ENCODE assay signal across 9 cellular contexts in genomic region chr4:39458161-39458504, GRCh38. TPM values are rescaled to one million over a fixed set of nuclear protein-coding genes. Genes with fewer than 3 reads are reported as not detected.
DNase-seq lines count a peak whose midpoint lies in the region; ATAC-seq, FAIRE-seq and TF ChIP-seq lines count a peak whose summit lies in the region.
"Not testable (repeated sequence)": the region's sequence is repeated elsewhere in the genome, so short reads cannot be mapped to it uniquely, and the experiment has no call there.
"Had no signal": no experiment of that assay in that cellular context is flagged by ENCODE, and none has a peak within 500 bp of the region (broad histone marks: within the 10 kb centered on the region; RNA-seq: fewer than 3 reads in every experiment).

No MANE protein-coding gene starts in this region.

- peak overlapping the region; percentile 65 for H2AFZ ChIP-seq in K562 (ENCODE audit: low read depth, low read length)

- not testable (repeated sequence) for TF ChIP-seq EP300 in K562 (IDR thresholded peaks at IDR 0.05; ENCODE audit: low read length)

- FAIRE-seq in K562 (lab: Jason Lieb, UNC): not testable (repeated sequence)

- TF ChIP-seq CTCF in GM12875 (IDR thresholded peaks at IDR 0.05; ENCODE audit: borderline replicate concordance, insufficient read depth, low read depth, low read length); WERI-Rb-1 (IDR thresholded peaks at IDR 0.05; ENCODE audit: low read depth, low read length); K562 (IDR thresholded peaks at IDR 0.05 in 2 of 3, conservative IDR thresholded peaks at IDR 0.05 in 1 of 3; ENCODE audit: insufficient read depth in 2 of 3, low read depth in 1 of 3, low read length in 3 of 3); fibroblast of mammary gland (conservative IDR thresholded peaks at IDR 0.05; ENCODE audit: control insufficient read depth, insufficient read depth, low read depth, low read length); lower leg skin (IDR thresholded peaks at IDR 0.05); progenitor cell of endocrine pancreas (IDR thresholded peaks at IDR 0.05; ENCODE audit: unreplicated experiment); upper lobe of right lung (IDR thresholded peaks at IDR 0.05): not testable (repeated sequence)

- peak; percentile 14 for ATAC-seq in K562
- not testable (repeated sequence) for ATAC-seq in upper lobe of right lung

- H3K27me3 Mint-ChIP-seq in progenitor cell of endocrine pancreas: not testable (repeated sequence)

- POLR2A ChIA-PET in K562 (lab: Yijun Ruan, JAX): interaction anchor here (0.6 to 2.5 kb wide), 20 partner anchors 11 to 929 kb away, joined by 3 to 20 read pairs (median 3); partner anchors contain the start of genes RFC1, SMIM14, UBE2K and UGDH

- DNase-seq in WERI-Rb-1; K562 (ENCODE audit: extremely low read depth in 1 of 4, low spot score in 3 of 4); fibroblast of mammary gland (ENCODE audit: low read depth); lower leg skin (ENCODE audit: low spot score in 2 of 2); progenitor cell of endocrine pancreas (ENCODE audit: low spot score, unreplicated experiment); upper lobe of right lung: not testable (repeated sequence)

- peak overlapping the region; percentile 96 for H3K4me2 ChIP-seq in K562 (ENCODE audit: insufficient read depth, low read length)

- H3K36me3 Mint-ChIP-seq in progenitor cell of endocrine pancreas (ENCODE audit: insufficient read depth): peaks cover 32% of the 10 kb centered on the region

- peaks cover 26% of the 10 kb centered on the region for H3K4me1 Mint-ChIP-seq in progenitor cell of endocrine pancreas (ENCODE audit: low read depth)

- H4K20me1 ChIP-seq in K562 (replicated peaks; ENCODE audit: control insufficient read depth, insufficient read depth, low read length): peaks cover 24% of the 10 kb centered on the region; the same call in 1 of the 2 replicates

- H3K36me3 ChIP-seq in HUES6 (ENCODE audit: control insufficient read depth, insufficient read depth, low read length) (peaks cover 64% of the 10 kb centered on the region), WERI-Rb-1 (peaks cover 65% of the 10 kb centered on the region), K562 (ENCODE audit: control insufficient read depth, insufficient read depth, low read length) (peaks cover 76% of the 10 kb centered on the region), upper lobe of right lung (peaks cover 64% of the 10 kb centered on the region)

- H3K9me3 Mint-ChIP-seq in progenitor cell of endocrine pancreas (ENCODE audit: low read depth): not testable (repeated sequence)

- not testable (repeated sequence) for TF ChIP-seq RAD21 in K562 (CRISPR knock-in tag; conservative IDR thresholded peaks at IDR 0.05 in 1 of 2, IDR thresholded peaks at IDR 0.05 in 1 of 2)

- under 1% methylated on average over 13 of the region's 13 CpGs for WGBS in K562 (ENCODE audit: insufficient coverage, low coverage, missing lambda C conversion rate)
- WGBS in lower leg skin, 2 donors: 0 to 1% methylated on average over 13 of the region's 13 CpGs

- TF ChIP-seq POLR2A in K562 (conservative IDR thresholded peaks at IDR 0.05); lower leg skin (IDR thresholded peaks at IDR 0.05): not testable (repeated sequence)

- not testable (repeated sequence) for H3K9me1 ChIP-seq in K562 (ENCODE audit: control insufficient read depth, insufficient read depth, low read length)

- not testable (repeated sequence) for BruUV-seq in K562 (replicated peaks; lab: Mats Ljungman, UMichigan)

- peak overlapping the region; percentile 91 for H3K4me3 ChIP-seq in GM12875 (ENCODE audit: low read depth, low read length)
- peak overlapping the region; percentile 83 for H3K4me3 ChIP-seq in HUES6 (ENCODE audit: low read depth, low read length)
- H3K4me3 ChIP-seq in WERI-Rb-1 (ENCODE audit: low read depth, low read length): peak overlapping the region; percentile 99
- H3K4me3 ChIP-seq in K562: peak overlapping the region; percentile 82
- peak overlapping the region; percentile 82 for H3K4me3 ChIP-seq in fibroblast of mammary gland (ENCODE audit: control insufficient read depth, low read depth, low read length)
- H3K4me3 ChIP-seq in lower leg skin (ENCODE audit: low read depth, poor library complexity, severe bottlenecking): peak overlapping the region; percentile 97
- peak overlapping the region; percentile 81 for H3K4me3 ChIP-seq in upper lobe of right lung

- peak overlapping the region; percentile 100 for H3K27ac Mint-ChIP-seq in progenitor cell of endocrine pancreas

- in situ Hi-C loops in K562 (cut with MboI): not testable (repeated sequence)

- intact Hi-C loops in K562 (cut with micrococcal nuclease): loop anchor here (10.0 kb wide), 1 partner anchor 563 kb away; no protein-coding TSS in a partner anchor
- intact Hi-C loops in lower leg skin (cut with DNase I; ENCODE audit: low total_unique reads); upper lobe of right lung (cut with DNase I): not testable (repeated sequence)

- peak overlapping the region; percentile 91 for H3K27ac ChIP-seq in HUES6 (ENCODE audit: low read depth, low read length)
- peak overlapping the region; percentile 89 for H3K27ac ChIP-seq in WERI-Rb-1
- H3K27ac ChIP-seq in K562 (ENCODE audit: extremely low read depth, low read depth, low read length): peak overlapping the region; percentile 93
- H3K27ac ChIP-seq in upper lobe of right lung: peak overlapping the region; percentile 97

- H3K9me3 ChIP-seq in HUES6 (ENCODE audit: control insufficient read depth, insufficient read depth, low read depth, low read length); WERI-Rb-1 (ENCODE audit: severe bottlenecking); K562 (replicated peaks; ENCODE audit: control insufficient read depth, insufficient read depth, low read depth, low read length); upper lobe of right lung: not testable (repeated sequence)

- peaks cover 75% of the 10 kb centered on the region for H3K79me2 ChIP-seq in K562 (ENCODE audit: control insufficient read depth, insufficient read depth, low read length)

- H3K9ac ChIP-seq in HUES6 (ENCODE audit: low read length) (peak overlapping the region; percentile 96), K562 (ENCODE audit: insufficient read depth in 1 of 2, low read depth in 2 of 2, low read length in 2 of 2) (peak overlapping the region; percentile 96 to 97)

- H3K4me3 Mint-ChIP-seq in progenitor cell of endocrine pancreas (ENCODE audit: low read depth): peak overlapping the region; percentile 98

- not testable (repeated sequence) for H3K4me1 ChIP-seq in HUES6 (ENCODE audit: control insufficient read depth, insufficient read depth, low read length)
- peaks cover 3 to 12% of the 10 kb centered on the region in 2 experiments; a peak in 4 of 5 replicates for H3K4me1 ChIP-seq in K562 (replicated peaks in 1 of 2; ENCODE audit: control insufficient read depth in 2 of 2, insufficient read depth in 2 of 2, low read length in 2 of 2)
- peaks cover 16% of the 10 kb centered on the region for H3K4me1 ChIP-seq in upper lobe of right lung

- CTCF ChIA-PET in K562 (lab: Yijun Ruan, JAX; ENCODE audit: low intra/inter-chr PET ratio): not testable (repeated sequence)

- H3K27me3 ChIP-seq in HUES6 (ENCODE audit: control insufficient read depth, insufficient read depth, low read length); WERI-Rb-1 (ENCODE audit: insufficient read depth, low read depth, severe bottlenecking); K562 (ENCODE audit: control insufficient read depth in 2 of 2, insufficient read depth in 2 of 2, low read length in 2 of 2); upper lobe of right lung: not testable (repeated sequence)

RNA-seq across cellular contexts. Expression of gene RPL9, which starts 0.6 kb away (rescaled TPM):
- total RNA-seq in K562 (2011; cell fraction: chromatin; rRNA removed; ENCODE audit: low replicate concordance): 442 and 649 TPM in 2 replicates
- 436 and 443 TPM in 2 replicates for total RNA-seq in K562 (2011; cell fraction: nucleolus; rRNA removed)
- total RNA-seq in K562 (2011; cell fraction: nucleoplasm; rRNA removed): 704 and 1,109 TPM in 2 replicates
- total RNA-seq in K562 (2014; rRNA removed): 2,727 and 5,178 TPM in 2 replicates
- 3,033 and 3,406 TPM in 2 replicates for total RNA-seq in K562 (2014; rRNA removed; fragmentation: Illumina TruSeq; extraction: Trizol)
- total RNA-seq in K562 (2015; rRNA removed; fragmentation: Illumina TruSeq; extraction: Trizol): 2,713 and 2,948 TPM in 2 replicates
- total RNA-seq in K562 (2021): 1,925 and 2,195 TPM in 2 replicates
- 2,384 and 2,903 TPM in 2 replicates for polyA plus RNA-seq in K562 (2011; rRNA removed)
- 562 and 2,012 TPM in 2 replicates for polyA plus RNA-seq in K562 (2011; cell fraction: cytosol; rRNA removed)
- polyA plus RNA-seq in K562 (2011; cell fraction: nucleus; rRNA removed): 394 and 751 TPM in 2 replicates
- 2,558 and 2,594 TPM in 2 replicates for polyA plus RNA-seq in K562 (2012)
- 2,442 and 3,049 TPM in 2 replicates for polyA plus RNA-seq in K562 (2014; fragmentation: Illumina TruSeq; extraction: Trizol)
- 1,000 to 10,000 TPM; 3,844 to 3,942 TPM for polyA plus RNA-seq in K562 (2014; fragmentation: Nextera tagmentation; extraction: Ambion mirVana)
- polyA plus RNA-seq in K562 (2014; rRNA removed): 3,722 and 4,659 TPM in 2 replicates
- polyA minus RNA-seq in K562 (2011; rRNA and poly(A)+ RNA removed): 587 and 768 TPM in 2 replicates
- 661 and 764 TPM in 2 replicates for polyA minus RNA-seq in K562 (2011; cell fraction: cytosol; rRNA and poly(A)+ RNA removed)
- polyA minus RNA-seq in K562 (2011; cell fraction: nucleus; rRNA and poly(A)+ RNA removed): 289 and 495 TPM in 2 replicates
- 1,000 to 10,000 TPM; 2,484 to 4,074 (median 3,563) TPM for total RNA-seq in lower leg skin
- 1,349 and 1,450 TPM in 2 replicates for total RNA-seq in progenitor cell of endocrine pancreas
- total RNA-seq in upper lobe of right lung: 1,204 TPM

RNA-seq across cellular contexts. Expression of gene LIAS, which starts 0.7 kb away (rescaled TPM):
- 47.0 and 100 TPM in 2 replicates for total RNA-seq in K562 (2011; cell fraction: chromatin; rRNA removed; ENCODE audit: low replicate concordance)
- total RNA-seq in K562 (2011; cell fraction: nucleolus; rRNA removed): 33.0 and 33.2 TPM in 2 replicates
- 55.9 and 101 TPM in 2 replicates for total RNA-seq in K562 (2011; cell fraction: nucleoplasm; rRNA removed)
- total RNA-seq in K562 (2014; rRNA removed) (21.9 and 23.5 TPM in 2 replicates), K562 (2014; rRNA removed; fragmentation: Illumina TruSeq; extraction: Trizol) (57.1 and 66.9 TPM in 2 replicates), K562 (2015; rRNA removed; fragmentation: Illumina TruSeq; extraction: Trizol) (39.7 and 42.1 TPM in 2 replicates), K562 (2021) (27.4 and 28.1 TPM in 2 replicates), lower leg skin (10 to 100 TPM; 10.1 to 18.5 (median 12.4) TPM), progenitor cell of endocrine pancreas (17.0 and 18.4 TPM in 2 replicates), upper lobe of right lung (11.7 TPM)
- polyA plus RNA-seq in K562 (2011; rRNA removed) (39.5 and 50.2 TPM in 2 replicates), K562 (2014; fragmentation: Illumina TruSeq; extraction: Trizol) (45.0 and 49.7 TPM in 2 replicates), K562 (2014; fragmentation: Nextera tagmentation; extraction: Ambion mirVana) (10 to 100 TPM; 40.3 to 56.6 TPM), K562 (2014; rRNA removed) (37.8 and 40.2 TPM in 2 replicates)
- polyA plus RNA-seq in K562 (2011; cell fraction: cytosol; rRNA removed): 13.3 and 28.1 TPM in 2 replicates
- 19.3 and 19.6 TPM in 2 replicates for polyA plus RNA-seq in K562 (2011; cell fraction: nucleus; rRNA removed)
- 24.4 and 35.7 TPM in 2 replicates for polyA plus RNA-seq in K562 (2012)
- 44.7 and 45.7 TPM in 2 replicates for polyA minus RNA-seq in K562 (2011; rRNA and poly(A)+ RNA removed)
- polyA minus RNA-seq in K562 (2011; cell fraction: cytosol; rRNA and poly(A)+ RNA removed): 16.0 and 21.6 TPM in 2 replicates
- polyA minus RNA-seq in K562 (2011; cell fraction: nucleus; rRNA and poly(A)+ RNA removed): 21.5 and 37.1 TPM in 2 replicates

RNA-seq across cellular contexts. Expression of gene KLB, which starts 51.4 kb away (rescaled TPM):
- not detected in 2 replicates for total RNA-seq in K562 (2011; cell fraction: chromatin; rRNA removed; ENCODE audit: low replicate concordance)
- total RNA-seq in K562 (2011; cell fraction: nucleolus; rRNA removed): not detected in 2 replicates
- total RNA-seq in K562 (2011; cell fraction: nucleoplasm; rRNA removed): not detected in 2 replicates
- total RNA-seq in K562 (2014; rRNA removed) (not detected in 2 replicates), K562 (2014; rRNA removed; fragmentation: Illumina TruSeq; extraction: Trizol) (not detected in 2 replicates), K562 (2015; rRNA removed; fragmentation: Illumina TruSeq; extraction: Trizol) (not detected in 2 replicates), K562 (2021) (0.04 TPM in 1 of 2 replicates, not detected in the other), lower leg skin (under 1 TPM; 0.38 to 0.74 (median 0.45) TPM), progenitor cell of endocrine pancreas (0.36 and 0.43 TPM in 2 replicates), upper lobe of right lung (0.87 TPM)
- polyA plus RNA-seq in K562 (2011; rRNA removed) (not detected in 2 replicates), K562 (2014; fragmentation: Illumina TruSeq; extraction: Trizol) (not detected in 2 replicates), K562 (2014; fragmentation: Nextera tagmentation; extraction: Ambion mirVana) (under 1 TPM; 0.04 to 0.13 TPM), K562 (2014; rRNA removed) (not detected in 2 replicates)
- polyA plus RNA-seq in K562 (2011; cell fraction: cytosol; rRNA removed): not detected in 2 replicates
- not detected in 2 replicates for polyA plus RNA-seq in K562 (2011; cell fraction: nucleus; rRNA removed)
- 0.04 and 0.05 TPM in 2 replicates for polyA plus RNA-seq in K562 (2012)
- polyA minus RNA-seq in K562 (2011; rRNA and poly(A)+ RNA removed): not detected in 2 replicates
- polyA minus RNA-seq in K562 (2011; cell fraction: cytosol; rRNA and poly(A)+ RNA removed): not detected in 2 replicates
- polyA minus RNA-seq in K562 (2011; cell fraction: nucleus; rRNA and poly(A)+ RNA removed): not detected in 2 replicates
- total RNA-seq: Daoy had no signal
